ENCODE assay signal across 25 cellular contexts in genomic region chr3:195568630-195569029, GRCh38. TPM values are rescaled to one million over a fixed set of nuclear protein-coding genes. Genes with fewer than 3 reads are reported as not detected.
"Had no signal": no experiment of that assay in that cellular context is flagged by ENCODE, and none has a peak within 500 bp of the region (broad histone marks: within the 10 kb centered on the region; RNA-seq: fewer than 3 reads in every experiment).

No MANE protein-coding gene starts in this region.

- H3K27ac Mint-ChIP-seq: nephron; stimulated activated effector memory CD8-positive, alpha-beta T cell treated with anti-CD3 and anti-CD28 coated beads, Interleukin-12 subunit alpha, Interleukin-12 subunit beta, amount 100 ng/mL, for 72 hours; stimulated activated naive CD8-positive, alpha-beta T cell treated with anti-CD3 and anti-CD28 coated beads, Interleukin-15, amount 100 ng/mL, for 72 hours; type B pancreatic cell had no signal

- H3K4me3 ChIP-seq: hepatocyte, left ventricle myocardium inferior, lung, mucosa of descending colon, pancreas, psoas muscle, sigmoid colon, spleen, tibial nerve, uterus had no signal

- H3K36me3 Mint-ChIP-seq: naive thymus-derived CD8-positive, alpha-beta T cell; stimulated activated effector memory CD8-positive, alpha-beta T cell treated with anti-CD3 and anti-CD28 coated beads, Interleukin-12 subunit alpha, Interleukin-12 subunit beta, amount 100 ng/mL, for 72 hours; type B pancreatic cell had no signal

- H3K79me2 ChIP-seq: hepatocyte had no signal

- H3K9me3 Mint-ChIP-seq: naive thymus-derived CD8-positive, alpha-beta T cell; nephron; neural crest cell; stimulated activated effector memory CD8-positive, alpha-beta T cell treated with anti-CD3 and anti-CD28 coated beads, Interleukin-12 subunit alpha, Interleukin-12 subunit beta, amount 100 ng/mL, for 72 hours; stimulated activated naive CD8-positive, alpha-beta T cell treated with anti-CD3 and anti-CD28 coated beads, Interleukin-15, amount 100 ng/mL, for 72 hours; type B pancreatic cell had no signal

- DNase-seq: islet precursor cell; left ventricle myocardium inferior; midbrain; mucosa of descending colon; naive thymus-derived CD8-positive, alpha-beta T cell; nucleus accumbens; pancreas; posterior cingulate gyrus; psoas muscle; sigmoid colon; small intestine; spleen; stimulated activated CD4-positive, alpha-beta T cell treated with anti-CD3 and anti-CD28 coated beads, Interleukin-4, amount 100 ng/mL, for 24 hours; stimulated activated naive CD4-positive, alpha-beta T cell treated with Interleukin-2 at 50 U/mL for 16 hours; stimulated activated naive CD8-positive, alpha-beta T cell treated with anti-CD3 and anti-CD28 coated beads, Interleukin-15, amount 100 ng/mL, for 72 hours; substantia nigra; uterus had no signal

- H3K9me3 ChIP-seq: left ventricle myocardium inferior, mucosa of descending colon, pancreas, psoas muscle, sigmoid colon, spleen, tibial nerve, uterus had no signal

- H2AFZ ChIP-seq: hepatocyte had no signal

- H3K4me1 ChIP-seq: pancreas, sigmoid colon, tibial nerve, uterus had no signal

- H3K27me3 ChIP-seq: hepatocyte, pancreas, tibial nerve, uterus had no signal

- H3K36me3 ChIP-seq: left ventricle myocardium inferior, pancreas, sigmoid colon, spleen, uterus had no signal

- H3K4me2 ChIP-seq: hepatocyte had no signal

- H3K27me3 Mint-ChIP-seq: naive thymus-derived CD8-positive, alpha-beta T cell; stimulated activated naive CD8-positive, alpha-beta T cell treated with anti-CD3 and anti-CD28 coated beads, Interleukin-15, amount 100 ng/mL, for 72 hours; type B pancreatic cell had no signal

- H3K4me3 Mint-ChIP-seq: naive thymus-derived CD8-positive, alpha-beta T cell; nephron; neural crest cell; stimulated activated effector memory CD8-positive, alpha-beta T cell treated with anti-CD3 and anti-CD28 coated beads, Interleukin-12 subunit alpha, Interleukin-12 subunit beta, amount 100 ng/mL, for 72 hours; stimulated activated naive CD8-positive, alpha-beta T cell treated with anti-CD3 and anti-CD28 coated beads, Interleukin-15, amount 100 ng/mL, for 72 hours; type B pancreatic cell had no signal

- H3K27ac ChIP-seq: hepatocyte, left ventricle myocardium inferior, pancreas, psoas muscle, sigmoid colon, spleen, tibial nerve, uterus had no signal

- ATAC-seq: mucosa of descending colon; naive thymus-derived CD8-positive, alpha-beta T cell; pancreas; psoas muscle; stimulated activated effector memory CD8-positive, alpha-beta T cell treated with anti-CD3 and anti-CD28 coated beads, Interleukin-12 subunit alpha, Interleukin-12 subunit beta, amount 100 ng/mL, for 72 hours; stimulated activated naive CD8-positive, alpha-beta T cell treated with anti-CD3 and anti-CD28 coated beads, Interleukin-15, amount 100 ng/mL, for 72 hours had no signal

- H3K4me1 Mint-ChIP-seq: stimulated activated effector memory CD8-positive, alpha-beta T cell treated with anti-CD3 and anti-CD28 coated beads, Interleukin-12 subunit alpha, Interleukin-12 subunit beta, amount 100 ng/mL, for 72 hours had no signal

RNA-seq across cellular contexts. Expression of gene APOD, which starts 15.1 kb away (rescaled TPM):
- total RNA-seq: kidney epithelial cell; naive thymus-derived CD8-positive, alpha-beta T cell had no signal
- polyA plus RNA-seq: naive thymus-derived CD8-positive, alpha-beta T cell had no signal
